ENCODE assay signal across 31 cellular contexts in the genomic region with DNA sequence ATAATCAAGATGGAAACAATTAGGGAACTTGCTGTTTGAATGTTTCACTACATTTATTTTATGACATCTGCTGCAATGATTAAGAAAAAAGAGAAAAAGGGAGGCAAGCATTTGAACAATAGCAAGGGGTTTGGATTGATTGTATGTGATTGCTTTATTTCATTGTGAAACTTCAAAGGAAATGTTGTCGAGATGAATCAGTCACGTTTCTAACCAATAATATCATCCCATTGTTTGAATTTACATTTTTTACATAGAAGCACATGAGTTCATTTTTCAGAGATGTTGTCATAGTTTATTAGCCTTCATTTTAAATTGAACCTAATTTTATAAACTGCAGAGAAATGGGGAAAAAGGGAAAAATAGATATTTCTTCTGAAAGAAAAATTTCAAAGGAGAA.
"Had no signal": no experiment of that assay in that cellular context is flagged by ENCODE, and none has a peak within 500 bp of the region (broad histone marks: within the 10 kb centered on the region; RNA-seq: fewer than 3 reads in every experiment).

No MANE protein-coding gene starts in this region.

- ATAC-seq: activated CD4-positive, CD25-positive, alpha-beta regulatory T cell treated with anti-CD3 and anti-CD28 coated beads, Interleukin-2, amount 50 U/mL, for 24 hours; gastroesophageal sphincter; left colon; pancreas; psoas muscle; stimulated activated naive B cell treated with anti-CD40 and anti-IgM and Interleukin-4, amounts not matched to agents 10 μg/mL and 1 μg/mL and 100 μg/mL, for 72 hours; upper lobe of right lung had no signal

- H3K79me2 ChIP-seq: hepatocyte had no signal

- H3K4me2 ChIP-seq: hepatocyte, smooth muscle cell had no signal

- H3K27me3 ChIP-seq: brain microvascular endothelial cell, gastroesophageal sphincter, hepatocyte, pancreas, sigmoid colon, stomach, tibial artery, upper lobe of right lung had no signal

- DNase-seq: activated CD4-positive, alpha-beta T cell treated with anti-CD3 and anti-CD28 coated beads for 48 hours; activated CD4-positive, alpha-beta T cell treated with anti-CD3 and anti-CD28 coated beads, Interleukin-2, amount 50 U/mL, for 48 hours; activated CD8-positive, alpha-beta memory T cell treated with anti-CD3 and anti-CD28 coated beads for 24 hours; activated effector memory CD4-positive, alpha-beta T cell treated with Interleukin-2 at 50 U/mL for 16 hours; activated naive CD4-positive, alpha-beta T cell treated with anti-CD3 and anti-CD28 coated beads for 36 hours; activated naive CD8-positive, alpha-beta T cell treated with anti-CD3 and anti-CD28 coated beads, Interleukin-2, amount 10 ng/mL, durations not matched to agents 7 days and 5 days; amniotic stem cell; brain microvascular endothelial cell; dorsolateral prefrontal cortex; effector memory CD4-positive, alpha-beta T cell; kidney; left colon; mammary epithelial cell; pancreas; psoas muscle; sigmoid colon; stimulated activated CD4-positive, alpha-beta T cell treated with anti-CD3 and anti-CD28 coated beads, Interleukin-15, amount 100 ng/mL, for 24 hours; stimulated activated CD4-positive, alpha-beta T cell treated with anti-CD3 and anti-CD28 coated beads, Interleukin-2, amount 100 ng/mL, for 24 hours; stimulated activated naive B cell treated with anti-CD40 and anti-IgM and Interleukin-4, amounts not matched to agents 10 μg/mL and 1 μg/mL and 100 μg/mL, for 72 hours; stomach; T-helper 9 cell; tibial artery; upper lobe of right lung; WERI-Rb-1 had no signal

- H3K4me1 ChIP-seq: gastroesophageal sphincter, pancreas, psoas muscle, sigmoid colon, tibial artery, upper lobe of right lung had no signal

- H3K36me3 ChIP-seq: brain microvascular endothelial cell, gastroesophageal sphincter, pancreas, sigmoid colon, stomach, upper lobe of right lung, WERI-Rb-1 had no signal

- H3K27ac Mint-ChIP-seq: activated naive CD4-positive, alpha-beta T cell treated with anti-CD3 and anti-CD28 coated beads for 36 hours; activated naive CD8-positive, alpha-beta T cell treated with anti-CD3 and anti-CD28 coated beads, Interleukin-2, amount 10 ng/mL, durations not matched to agents 7 days and 5 days; nephron; stimulated activated naive B cell treated with anti-CD40 and anti-IgM and Interleukin-4, amounts not matched to agents 10 μg/mL and 1 μg/mL and 100 μg/mL, for 72 hours; T-helper 1 cell treated with Interleukin-12 subunit alpha and Interleukin-12 subunit beta and Interleukin-4 antibody, amounts not matched to agents 30 μg/mL and 1 μg/mL, for 36 hours had no signal

- H3K36me3 Mint-ChIP-seq: activated naive CD8-positive, alpha-beta T cell treated with anti-CD3 and anti-CD28 coated beads, Interleukin-2, amount 10 ng/mL, durations not matched to agents 7 days and 5 days had no signal

- H3K4me3 ChIP-seq: coronary artery, dorsolateral prefrontal cortex, gastroesophageal sphincter, hepatocyte, pancreas, psoas muscle, sigmoid colon, smooth muscle cell, stomach, tibial artery, upper lobe of right lung had no signal

- H3K27ac ChIP-seq: brain microvascular endothelial cell, coronary artery, dorsolateral prefrontal cortex, gastroesophageal sphincter, hepatocyte, pancreas, psoas muscle, sigmoid colon, stomach, tibial artery, upper lobe of right lung, WERI-Rb-1 had no signal

- H2AFZ ChIP-seq: hepatocyte had no signal
